10 cellular contexts compared by ENCODE assay signal in genomic region chr1:42930178-42931107, GRCh38. TPM values are rescaled to one million over a fixed set of nuclear protein-coding genes. Genes with fewer than 3 reads are reported as not detected.
DNase-seq lines count a peak whose midpoint lies in the region; ATAC-seq and TF ChIP-seq lines count a peak whose summit lies in the region.
"Had no signal": no experiment of that assay in that cellular context is flagged by ENCODE, and none has a peak within 500 bp of the region (broad histone marks: within the 10 kb centered on the region; RNA-seq: fewer than 3 reads in every experiment).

No MANE protein-coding gene starts in this region.

- H3K36me3 ChIP-seq in GM23338 (ENCODE audit: insufficient read depth) = peaks cover 44% of the 10 kb centered on the region

- H4K20me1 ChIP-seq in GM23338 (replicated peaks; ENCODE audit: insufficient read depth) = peaks cover 44% of the 10 kb centered on the region

- TF ChIP-seq CTCF in C4-2B (conservative IDR thresholded peaks at IDR 0.05) (no peak), GM23338 (conservative IDR thresholded peaks at IDR 0.05; ENCODE audit: low read depth in 2 of 2) (no peak)

- ATAC-seq in GM23338 (no peak), HG02623 (IDR thresholded peaks at IDR 0.05; ENCODE audit: unreplicated experiment) (no peak), HG03039 (IDR thresholded peaks at IDR 0.05; ENCODE audit: unreplicated experiment) (no peak)
- no peak for ATAC-seq in natural killer cell treated with Interleukin-12 subunit alpha and Interleukin-12 subunit beta and Interleukin-15 and Interleukin-18, amount 100 ng/mL, for 72 hours
- ATAC-seq: PC-3 had no signal

- no peaks in the 10 kb centered on the region for H3K27me3 ChIP-seq in GM23338 (ENCODE audit: insufficient read depth)

- H3K36me3 Mint-ChIP-seq in GM23338 (ENCODE audit: low read depth) = peaks cover 92% of the 10 kb centered on the region
- peaks cover 7% of the 10 kb centered on the region for H3K36me3 Mint-ChIP-seq in activated naive CD8-positive, alpha-beta T cell
- H3K36me3 Mint-ChIP-seq in natural killer cell treated with Interleukin-12 subunit alpha and Interleukin-12 subunit beta and Interleukin-15 and Interleukin-18, amount 100 ng/mL, for 72 hours = peaks cover 25% of the 10 kb centered on the region

- H3K9me2 ChIP-seq in GM23338 (ENCODE audit: insufficient read depth) = no peaks in the 10 kb centered on the region

- H3K4me3 Mint-ChIP-seq in GM23338 = no peak overlapping the region
- H3K4me3 Mint-ChIP-seq in activated naive CD8-positive, alpha-beta T cell = peak overlapping the region; percentile 84
- peak overlapping the region; percentile 78 for H3K4me3 Mint-ChIP-seq in natural killer cell treated with Interleukin-12 subunit alpha and Interleukin-12 subunit beta and Interleukin-15 and Interleukin-18, amount 100 ng/mL, for 72 hours

- peaks cover 37% of the 10 kb centered on the region; the same call in 1 of the 2 replicates for H3K4me1 ChIP-seq in GM23338 (ENCODE audit: insufficient read depth)

- peaks cover 63% of the 10 kb centered on the region for H3K4me1 Mint-ChIP-seq in GM23338
- peaks cover 64% of the 10 kb centered on the region for H3K4me1 Mint-ChIP-seq in activated naive CD8-positive, alpha-beta T cell (ENCODE audit: low read depth)
- H3K4me1 Mint-ChIP-seq in natural killer cell treated with Interleukin-12 subunit alpha and Interleukin-12 subunit beta and Interleukin-15 and Interleukin-18, amount 100 ng/mL, for 72 hours (ENCODE audit: low read depth in 2 of 2) = peaks cover 69 to 80% of the 10 kb centered on the region in 2 donors

- H3K79me2 ChIP-seq in GM23338 (replicated peaks; ENCODE audit: insufficient read depth) = peaks cover 33% of the 10 kb centered on the region

- H3K27ac Mint-ChIP-seq in GM23338 = peak overlapping the region; percentile 84; the same call in 1 of the 2 replicates
- H3K27ac Mint-ChIP-seq in activated naive CD8-positive, alpha-beta T cell = peak overlapping the region; percentile 97
- peak overlapping the region; percentile 92 to 93 for H3K27ac Mint-ChIP-seq in natural killer cell treated with Interleukin-12 subunit alpha and Interleukin-12 subunit beta and Interleukin-15 and Interleukin-18, amount 100 ng/mL, for 72 hours

- H3K4me3 ChIP-seq in GM23338 = no peak overlapping the region

- H3K4me2 ChIP-seq in GM23338 = no peak overlapping the region

- H3K27ac ChIP-seq in C4-2B (peak overlapping the region; percentile 89), GM23338 (ENCODE audit: low read depth) (peak overlapping the region; percentile 32; the same call in 1 of the 2 replicates), caudate nucleus (ENCODE audit: low read depth, low read length) (no peak overlapping the region)

- DNase-seq in GM23338 (ENCODE audit: low spot score) (no peak), NCI-H2107 (lab: John Stamatoyannopoulos, UW) (no peak), caudate nucleus (lab: John Stamatoyannopoulos, UW) (no peak)
- no peak for DNase-seq in natural killer cell treated with Interleukin-12 subunit alpha and Interleukin-12 subunit beta and Interleukin-15 and Interleukin-18, amount 100 ng/mL, for 72 hours (ENCODE audit: low spot score)
- DNase-seq: NCI-H2029 treated with DMSO at 0.1 percent for 48 hours had no signal

- H3F3A ChIP-seq in GM23338 (replicated peaks; ENCODE audit: low read depth) = peaks cover 64% of the 10 kb centered on the region

- no peaks in the 10 kb centered on the region for H3K9me3 Mint-ChIP-seq in GM23338
- H3K9me3 Mint-ChIP-seq in activated naive CD8-positive, alpha-beta T cell (ENCODE audit: low read depth) = no peaks in the 10 kb centered on the region
- no peaks in the 10 kb centered on the region for H3K9me3 Mint-ChIP-seq in natural killer cell treated with Interleukin-12 subunit alpha and Interleukin-12 subunit beta and Interleukin-15 and Interleukin-18, amount 100 ng/mL, for 72 hours

- H2AFZ ChIP-seq in GM23338 = no peak overlapping the region

- H3K27me3 Mint-ChIP-seq in GM23338 (ENCODE audit: insufficient read depth, low read depth, poor library complexity) = peaks cover 26% of the 10 kb centered on the region
- no peaks in the 10 kb centered on the region for H3K27me3 Mint-ChIP-seq in activated naive CD8-positive, alpha-beta T cell
- H3K27me3 Mint-ChIP-seq in natural killer cell treated with Interleukin-12 subunit alpha and Interleukin-12 subunit beta and Interleukin-15 and Interleukin-18, amount 100 ng/mL, for 72 hours = no peaks in the 10 kb centered on the region

TF ChIP-seq in GM23338, 12 proteins besides CTCF, POLR2A, EP300 and RAD21 (continues in another document):
- no peak for TF ChIP-seq REST (IDR thresholded peaks at IDR 0.05; ENCODE audit: unreplicated experiment)
- no peak for TF ChIP-seq ZNF114 (CRISPR knock-in tag; IDR thresholded peaks at IDR 0.05)
- no peak for TF ChIP-seq EZH2 (IDR thresholded peaks at IDR 0.05; ENCODE audit: low read depth, unreplicated experiment)
- TF ChIP-seq CREB1 (CRISPR knock-in tag; IDR thresholded peaks at IDR 0.05; ENCODE audit: low read depth) = no peak

RNA-seq across cellular contexts. Expression of gene SLC2A1, which starts 28.2 kb away (rescaled TPM):
- total RNA-seq in GM23338 (2014; rRNA removed; shearing (Covaris generic)) = 305 and 479 TPM in 2 replicates
- polyA plus RNA-seq in GM23338 (2016; fragmentation: Nextera tagmentation; extraction: Ambion mirVana) = 63.9 and 66.1 TPM in 2 replicates
- 100 to 1,000 TPM; 105 to 131 TPM for total RNA-seq in natural killer cell treated with Interleukin-12 subunit alpha and Interleukin-12 subunit beta and Interleukin-15 and Interleukin-18, amount 100 ng/mL, for 72 hours
